In the genomic region with DNA sequence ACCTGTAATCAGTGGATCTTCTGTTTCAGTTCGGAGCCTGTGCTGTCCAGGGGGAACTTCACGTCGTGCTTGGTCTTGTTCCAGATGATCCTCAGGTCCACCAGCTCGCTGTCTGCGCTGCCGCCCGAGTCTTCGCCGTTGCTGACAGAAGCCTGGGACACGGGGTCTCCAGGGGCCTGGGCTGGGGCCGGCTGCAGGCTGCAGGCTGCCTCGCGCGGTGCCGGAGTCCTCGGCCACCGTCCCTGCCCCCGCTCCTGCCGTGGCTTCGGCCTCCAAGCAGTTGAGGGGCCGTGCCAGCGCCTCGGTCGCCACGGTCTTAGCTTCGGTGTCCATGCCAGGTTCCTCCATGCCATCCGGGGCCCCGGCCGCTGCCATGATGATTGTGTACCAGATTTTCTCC, we compare ENCODE assay signal across 31 cellular contexts.
"Had no signal": no experiment of that assay in that cellular context is flagged by ENCODE, and none has a peak within 500 bp of the region (broad histone marks: within the 10 kb centered on the region; RNA-seq: fewer than 3 reads in every experiment).

No MANE protein-coding gene starts in this region.

- H3K4me2 ChIP-seq: KMS-11, SK-N-SH had no signal

- H3K4me3 ChIP-seq: Peyer's patch, SJSA1 had no signal

- ATAC-seq: PC-3 had no signal

- H3K4me1 ChIP-seq: Peyer's patch, SJSA1 had no signal

- H3K36me3 Mint-ChIP-seq: activated CD4-positive, alpha-beta memory T cell treated with anti-CD3 and anti-CD28 coated beads for 36 hours; activated naive CD8-positive, alpha-beta T cell treated with anti-CD3 and anti-CD28 coated beads for 36 hours had no signal

- H3K27ac ChIP-seq: brain microvascular endothelial cell, KMS-11, Peyer's patch, SJSA1 had no signal

- H3K27me3 Mint-ChIP-seq: activated B cell treated with CpG ODN at 0.5 μM for 24 hours had no signal

- H3K27ac Mint-ChIP-seq: activated B cell treated with CpG ODN at 0.5 μM for 24 hours; activated CD4-positive, alpha-beta memory T cell treated with anti-CD3 and anti-CD28 coated beads for 36 hours; activated naive CD8-positive, alpha-beta T cell treated with anti-CD3 and anti-CD28 coated beads for 36 hours; T-helper 1 cell treated with Interleukin-12 subunit alpha and Interleukin-12 subunit beta and Interleukin-4 antibody, amounts not matched to agents 30 μg/mL and 1 μg/mL, for 36 hours; T-helper 2 cell treated with Interferon-gamma antibody and Interleukin-4, amounts not matched to agents 5 μg/mL and 100 μg/mL, for 36 hours had no signal

- H3K36me3 ChIP-seq: brain microvascular endothelial cell, Peyer's patch, SJSA1 had no signal

- H3K9me3 ChIP-seq: Peyer's patch, SJSA1, SK-N-SH had no signal

- DNase-seq: activated B cell treated with CpG ODN at 0.5 μM for 24 hours; activated CD4-positive, alpha-beta memory T cell treated with anti-CD3 and anti-CD28 coated beads for 36 hours; activated CD4-positive, alpha-beta T cell treated with anti-CD3 and anti-CD28 coated beads for 4 hours; activated CD4-positive, alpha-beta T cell treated with anti-CD3 and anti-CD28 coated beads, Interleukin-2, amount 50 U/mL, for 1 hour; activated CD4-positive, CD25-positive, alpha-beta regulatory T cell treated with anti-CD3 and anti-CD28 coated beads, Interleukin-2, amount 50 U/mL, for 72 hours; activated CD8-positive, alpha-beta memory T cell treated with anti-CD3 and anti-CD28 coated beads, Interleukin-2, amount 50 U/mL, for 48 hours; activated effector memory CD4-positive, alpha-beta T cell treated with Interleukin-2 at 50 U/mL for 16 hours; activated naive CD4-positive, alpha-beta T cell treated with anti-CD3 and anti-CD28 coated beads, Interleukin-2, amount 50 U/mL, for 16 hours; activated naive CD8-positive, alpha-beta T cell treated with anti-CD3 and anti-CD28 coated beads for 36 hours; activated T-cell treated with anti-CD3 and anti-CD28 coated beads, Interleukin-2, amount 50 U/mL, for 48 hours; amniotic stem cell; aorta; brain microvascular endothelial cell; central memory CD4-positive, alpha-beta T cell; MM.1S; MV-4-11; NCI-H1092; NCI-H1436 treated with DMSO at 0.1 percent for 48 hours; NCI-H1694 treated with DMSO at 0.1 percent for 48 hours; NCI-H2029; NCI-H345; NCI-H524 treated with DMSO at 0.1 percent for 48 hours; PC-3; Peyer's patch; RPMI8226; SHP77 treated with DMSO at 0.1 percent for 48 hours; SK-N-SH had no signal

- H3K27me3 ChIP-seq: brain microvascular endothelial cell, Peyer's patch had no signal

- H3K9ac ChIP-seq: KMS-11, SK-N-SH had no signal

- H3K4me1 Mint-ChIP-seq: activated B cell treated with CpG ODN at 0.5 μM for 24 hours; activated naive CD8-positive, alpha-beta T cell treated with anti-CD3 and anti-CD28 coated beads for 36 hours had no signal

- H3K9me3 Mint-ChIP-seq: activated B cell treated with CpG ODN at 0.5 μM for 24 hours; activated CD4-positive, alpha-beta memory T cell treated with anti-CD3 and anti-CD28 coated beads for 36 hours; activated naive CD8-positive, alpha-beta T cell treated with anti-CD3 and anti-CD28 coated beads for 36 hours; T-helper 1 cell treated with Interleukin-12 subunit alpha and Interleukin-12 subunit beta and Interleukin-4 antibody, amounts not matched to agents 30 μg/mL and 1 μg/mL, for 36 hours; T-helper 2 cell treated with Interferon-gamma antibody and Interleukin-4, amounts not matched to agents 5 μg/mL and 100 μg/mL, for 36 hours had no signal

- H3K4me3 Mint-ChIP-seq: activated B cell treated with CpG ODN at 0.5 μM for 24 hours; activated CD4-positive, alpha-beta memory T cell treated with anti-CD3 and anti-CD28 coated beads for 36 hours; activated naive CD8-positive, alpha-beta T cell treated with anti-CD3 and anti-CD28 coated beads for 36 hours; T-helper 1 cell treated with Interleukin-12 subunit alpha and Interleukin-12 subunit beta and Interleukin-4 antibody, amounts not matched to agents 30 μg/mL and 1 μg/mL, for 36 hours; T-helper 2 cell treated with Interferon-gamma antibody and Interleukin-4, amounts not matched to agents 5 μg/mL and 100 μg/mL, for 36 hours had no signal
